1 cellular context compared by ENCODE assay signal in the genomic region with DNA sequence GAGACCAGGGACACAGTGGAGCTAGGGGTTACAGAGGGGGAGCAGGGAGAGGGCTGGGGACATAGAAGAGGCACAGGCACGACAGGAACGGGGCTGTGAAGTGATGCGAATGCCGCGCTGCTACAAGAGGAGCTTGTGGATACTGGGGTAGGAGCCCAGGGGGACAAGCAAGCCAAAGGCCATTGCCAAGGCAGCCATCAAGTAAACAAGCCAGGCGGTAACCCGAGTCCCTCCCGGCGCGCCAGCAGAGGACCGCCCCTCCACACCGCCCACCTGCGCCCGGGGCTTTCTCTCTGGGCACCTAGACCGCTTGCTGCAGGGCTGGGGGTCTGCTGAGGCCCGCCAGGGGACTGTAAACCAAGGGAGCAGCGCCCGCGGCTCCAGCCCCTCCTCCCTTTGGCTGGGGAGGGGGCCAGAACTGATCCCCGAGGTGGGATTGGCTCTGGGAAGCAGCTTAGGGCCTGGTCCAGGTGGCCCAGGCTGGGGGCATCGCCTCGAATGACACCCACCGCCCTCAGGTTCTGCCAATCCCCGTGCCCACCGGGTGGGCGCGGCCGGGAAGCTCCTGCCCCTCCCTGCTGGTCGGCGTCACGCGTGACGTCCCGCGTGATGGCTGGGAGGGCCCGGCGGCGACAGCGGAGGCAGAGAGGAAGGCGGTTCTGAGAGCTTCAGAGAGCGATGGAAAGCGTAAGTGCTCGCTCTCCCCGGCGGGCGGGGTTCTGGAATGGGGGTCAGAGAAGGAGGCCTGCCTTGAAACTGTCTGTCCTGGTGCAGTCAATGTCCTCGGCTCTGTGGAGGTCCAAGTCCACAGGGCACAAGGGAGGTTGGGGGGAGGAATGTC.
TF ChIP-seq lines count a peak whose summit lies in the region.

No MANE protein-coding gene starts in this region.

TF ChIP-seq in HepG2, 621 proteins besides CTCF, POLR2A, EP300 and RAD21 (continued from another document and continues in another):
- TF ChIP-seq, protein P1, sequence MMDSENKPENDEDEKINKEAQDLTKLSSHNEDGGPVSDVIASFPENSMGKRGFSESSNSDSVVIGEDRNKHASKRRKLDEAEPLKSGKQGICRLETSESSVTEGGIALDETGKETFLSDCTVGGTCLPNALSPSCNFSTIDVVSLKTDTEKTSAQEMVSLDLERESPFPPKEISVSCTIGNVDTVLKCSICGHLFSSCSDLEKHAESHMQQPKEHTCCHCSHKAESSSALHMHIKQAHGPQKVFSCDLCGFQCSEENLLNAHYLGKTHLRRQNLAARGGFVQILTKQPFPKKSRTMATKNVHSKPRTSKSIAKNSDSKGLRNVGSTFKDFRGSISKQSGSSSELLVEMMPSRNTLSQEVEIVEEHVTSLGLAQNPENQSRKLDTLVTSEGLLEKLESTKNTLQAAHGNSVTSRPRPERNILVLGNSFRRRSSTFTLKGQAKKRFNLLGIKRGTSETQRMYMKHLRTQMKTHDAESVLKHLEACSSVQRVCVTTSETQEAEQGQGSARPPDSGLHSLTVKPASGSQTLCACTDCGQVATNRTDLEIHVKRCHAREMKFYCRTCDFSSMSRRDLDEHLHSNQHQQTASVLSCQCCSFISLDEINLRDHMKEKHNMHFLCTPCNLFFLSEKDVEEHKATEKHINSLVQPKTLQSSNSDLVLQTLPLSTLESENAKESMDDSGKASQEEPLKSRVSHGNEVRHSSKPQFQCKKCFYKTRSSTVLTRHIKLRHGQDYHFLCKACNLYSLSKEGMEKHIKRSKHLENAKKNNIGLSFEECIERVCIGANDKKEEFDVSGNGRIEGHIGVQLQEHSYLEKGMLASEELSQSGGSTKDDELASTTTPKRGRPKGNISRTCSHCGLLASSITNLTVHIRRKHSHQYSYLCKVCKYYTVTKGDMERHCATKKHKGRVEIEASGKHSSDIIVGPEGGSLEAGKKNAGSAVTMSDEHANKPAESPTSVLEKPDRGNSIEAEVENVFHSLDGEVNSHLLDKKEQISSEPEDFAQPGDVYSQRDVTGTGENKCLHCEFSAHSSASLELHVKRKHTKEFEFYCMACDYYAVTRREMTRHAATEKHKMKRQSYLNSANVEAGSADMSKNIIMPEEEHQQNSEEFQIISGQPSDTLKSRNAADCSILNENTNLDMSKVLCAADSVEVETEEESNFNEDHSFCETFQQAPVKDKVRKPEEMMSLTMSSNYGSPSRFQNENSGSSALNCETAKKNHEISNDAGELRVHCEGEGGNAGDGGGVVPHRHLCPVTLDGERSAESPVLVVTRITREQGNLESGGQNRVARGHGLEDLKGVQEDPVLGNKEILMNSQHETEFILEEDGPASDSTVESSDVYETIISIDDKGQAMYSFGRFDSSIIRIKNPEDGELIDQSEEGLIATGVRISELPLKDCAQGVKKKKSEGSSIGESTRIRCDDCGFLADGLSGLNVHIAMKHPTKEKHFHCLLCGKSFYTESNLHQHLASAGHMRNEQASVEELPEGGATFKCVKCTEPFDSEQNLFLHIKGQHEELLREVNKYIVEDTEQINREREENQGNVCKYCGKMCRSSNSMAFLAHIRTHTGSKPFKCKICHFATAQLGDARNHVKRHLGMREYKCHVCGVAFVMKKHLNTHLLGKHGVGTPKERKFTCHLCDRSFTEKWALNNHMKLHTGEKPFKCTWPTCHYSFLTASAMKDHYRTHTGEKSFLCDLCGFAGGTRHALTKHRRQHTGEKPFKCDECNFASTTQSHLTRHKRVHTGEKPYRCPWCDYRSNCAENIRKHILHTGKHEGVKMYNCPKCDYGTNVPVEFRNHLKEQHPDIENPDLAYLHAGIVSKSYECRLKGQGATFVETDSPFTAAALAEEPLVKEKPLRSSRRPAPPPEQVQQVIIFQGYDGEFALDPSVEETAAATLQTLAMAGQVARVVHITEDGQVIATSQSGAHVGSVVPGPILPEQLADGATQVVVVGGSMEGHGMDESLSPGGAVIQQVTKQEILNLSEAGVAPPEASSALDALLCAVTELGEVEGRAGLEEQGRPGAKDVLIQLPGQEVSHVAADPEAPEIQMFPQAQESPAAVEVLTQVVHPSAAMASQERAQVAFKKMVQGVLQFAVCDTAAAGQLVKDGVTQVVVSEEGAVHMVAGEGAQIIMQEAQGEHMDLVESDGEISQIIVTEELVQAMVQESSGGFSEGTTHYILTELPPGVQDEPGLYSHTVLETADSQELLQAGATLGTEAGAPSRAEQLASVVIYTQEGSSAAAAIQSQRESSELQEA (CRISPR knock-in tag; IDR thresholded peaks at IDR 0.05; ENCODE audit: not compliant biosample characterization) = no peak
- TF ChIP-seq FOXO1 (CRISPR knock-in tag; IDR thresholded peaks at IDR 0.05) (peak; percentile 44; the same call in 1 of the 2 replicates), SIX1 (CRISPR knock-in tag; IDR thresholded peaks at IDR 0.05; ENCODE audit: borderline replicate concordance) (peak; percentile 61), SAP130 (CRISPR knock-in tag; IDR thresholded peaks at IDR 0.05; ENCODE audit: low read depth) (peak; percentile 61; the same call in 1 of the 2 replicates), PHB2 (IDR thresholded peaks at IDR 0.05; ENCODE audit: partially characterized antibody) (no peak), SYNCRIP (IDR thresholded peaks at IDR 0.05; ENCODE audit: insufficient read depth, low read depth, low read length) (no peak), TFE3 (CRISPR knock-in tag; IDR thresholded peaks at IDR 0.05) (no peak), JUN (CRISPR knock-in tag; IDR thresholded peaks at IDR 0.05) (no peak), PHF20 (CRISPR knock-in tag; IDR thresholded peaks at IDR 0.05) (0 out of 2 replicates have a peak, but pooled peaks have one; percentile 20), ZBTB7B (CRISPR knock-in tag; IDR thresholded peaks at IDR 0.05) (peak; percentile 57; the same call in 1 of the 2 replicates), THAP9 (CRISPR knock-in tag; IDR thresholded peaks at IDR 0.05; ENCODE audit: borderline replicate concordance) (no peak), FOXA1 (IDR thresholded peaks at IDR 0.05) (no peak), FOXA1 (CRISPR knock-in tag; IDR thresholded peaks at IDR 0.05) (peak; percentile 83), MIER3 (CRISPR knock-in tag; IDR thresholded peaks at IDR 0.05; ENCODE audit: borderline replicate concordance) (no peak), FOXA3 (CRISPR knock-in tag; IDR thresholded peaks at IDR 0.05) (peak; percentile 75), IKZF5 (CRISPR knock-in tag; IDR thresholded peaks at IDR 0.05) (0 out of 2 replicates have a peak, but pooled peaks have one; percentile 25), NFE2 (CRISPR knock-in tag; IDR thresholded peaks at IDR 0.05) (no peak), SP1 (IDR thresholded peaks at IDR 0.05) (no peak), SP1 (CRISPR knock-in tag; IDR thresholded peaks at IDR 0.05) (no peak), PLRG1 (conservative IDR thresholded peaks at IDR 0.05) (no peak), ZNF512B (CRISPR knock-in tag; IDR thresholded peaks at IDR 0.05; ENCODE audit: borderline replicate concordance) (no peak), ZNF792 (CRISPR knock-in tag; IDR thresholded peaks at IDR 0.05) (0 out of 2 replicates have a peak, but pooled peaks have one; percentile 15), RARA (CRISPR knock-in tag; IDR thresholded peaks at IDR 0.05) (0 out of 2 replicates have a peak, but pooled peaks have one; percentile 14), ZNF839 (CRISPR knock-in tag; IDR thresholded peaks at IDR 0.05; ENCODE audit: borderline replicate concordance) (no peak), ATF7 (IDR thresholded peaks at IDR 0.05) (no peak), ATF7 (CRISPR knock-in tag; IDR thresholded peaks at IDR 0.05) (no peak)
- TF ChIP-seq, protein P2, sequence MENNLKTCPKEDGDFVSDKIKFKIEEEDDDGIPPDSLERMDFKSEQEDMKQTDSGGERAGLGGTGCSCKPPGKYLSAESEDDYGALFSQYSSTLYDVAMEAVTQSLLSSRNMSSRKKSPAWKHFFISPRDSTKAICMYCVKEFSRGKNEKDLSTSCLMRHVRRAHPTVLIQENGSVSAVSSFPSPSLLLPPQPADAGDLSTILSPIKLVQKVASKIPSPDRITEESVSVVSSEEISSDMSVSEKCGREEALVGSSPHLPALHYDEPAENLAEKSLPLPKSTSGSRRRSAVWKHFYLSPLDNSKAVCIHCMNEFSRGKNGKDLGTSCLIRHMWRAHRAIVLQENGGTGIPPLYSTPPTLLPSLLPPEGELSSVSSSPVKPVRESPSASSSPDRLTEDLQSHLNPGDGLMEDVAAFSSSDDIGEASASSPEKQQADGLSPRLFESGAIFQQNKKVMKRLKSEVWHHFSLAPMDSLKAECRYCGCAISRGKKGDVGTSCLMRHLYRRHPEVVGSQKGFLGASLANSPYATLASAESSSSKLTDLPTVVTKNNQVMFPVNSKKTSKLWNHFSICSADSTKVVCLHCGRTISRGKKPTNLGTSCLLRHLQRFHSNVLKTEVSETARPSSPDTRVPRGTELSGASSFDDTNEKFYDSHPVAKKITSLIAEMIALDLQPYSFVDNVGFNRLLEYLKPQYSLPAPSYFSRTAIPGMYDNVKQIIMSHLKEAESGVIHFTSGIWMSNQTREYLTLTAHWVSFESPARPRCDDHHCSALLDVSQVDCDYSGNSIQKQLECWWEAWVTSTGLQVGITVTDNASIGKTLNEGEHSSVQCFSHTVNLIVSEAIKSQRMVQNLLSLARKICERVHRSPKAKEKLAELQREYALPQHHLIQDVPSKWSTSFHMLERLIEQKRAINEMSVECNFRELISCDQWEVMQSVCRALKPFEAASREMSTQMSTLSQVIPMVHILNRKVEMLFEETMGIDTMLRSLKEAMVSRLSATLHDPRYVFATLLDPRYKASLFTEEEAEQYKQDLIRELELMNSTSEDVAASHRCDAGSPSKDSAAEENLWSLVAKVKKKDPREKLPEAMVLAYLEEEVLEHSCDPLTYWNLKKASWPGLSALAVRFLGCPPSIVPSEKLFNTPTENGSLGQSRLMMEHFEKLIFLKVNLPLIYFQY (CRISPR knock-in tag; IDR thresholded peaks at IDR 0.05; ENCODE audit: borderline replicate concordance) = no peak
